ENCODE assay signal across 8 cellular contexts in the genomic region with DNA sequence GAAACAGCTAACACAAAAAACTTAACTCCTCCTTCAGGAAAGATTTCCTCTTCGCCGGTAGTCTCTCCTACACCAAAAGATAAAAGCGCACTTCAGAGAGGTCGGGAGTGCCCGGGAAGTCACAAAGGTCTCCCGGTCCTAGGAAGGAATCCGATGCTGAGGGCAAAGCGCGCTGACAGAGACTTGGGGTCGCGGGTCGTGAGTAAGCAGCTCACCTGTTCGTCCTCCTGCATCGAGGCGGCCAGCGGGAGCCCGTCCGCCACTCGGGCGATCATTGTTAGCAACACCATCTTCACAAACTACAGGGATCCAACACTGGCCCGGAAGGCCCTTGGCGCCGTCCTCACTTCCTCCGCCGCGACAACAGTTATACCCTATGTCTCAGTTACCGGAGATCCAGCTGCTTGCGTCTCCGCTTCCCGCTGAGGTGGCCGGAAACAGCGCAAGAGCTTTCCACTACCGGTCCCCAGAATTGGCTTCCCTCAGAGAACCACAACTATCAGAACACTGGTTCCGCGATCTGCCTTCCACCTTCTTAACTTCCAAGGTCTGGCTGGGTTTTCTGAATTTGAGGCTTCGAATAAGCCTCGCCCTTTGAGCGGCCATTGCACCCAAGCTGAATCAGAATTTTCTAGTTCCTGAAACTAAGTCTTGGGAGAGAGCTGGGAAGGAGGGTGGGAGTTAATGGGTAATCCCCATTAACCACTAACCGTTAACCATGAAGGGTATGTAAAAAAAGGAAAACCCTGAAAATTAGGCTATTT.
DNase-seq lines count a peak whose midpoint lies in the region; ATAC-seq lines count a peak whose summit lies in the region.

Gene SEC22B (minus strand): TSS at position 429 of the 764 bp plus-strand sequence. CDS start 139 bp downstream, at position 290.

- H3K36me3 ChIP-seq in SK-N-MC (ENCODE audit: insufficient read depth, low read length): no peaks in the 10 kb centered on the region

- H3K4me1 Mint-ChIP-seq in activated naive CD4-positive, alpha-beta T cell treated with anti-CD3 and anti-CD28 coated beads, Interleukin-2, amount 10 ng/mL, durations not matched to agents 7 days and 5 days: peaks cover 18% of the 10 kb centered on the region

- no peaks in the 10 kb centered on the region for H3K9me3 ChIP-seq in SK-N-MC (ENCODE audit: low read depth, low read length)

- H3K4me3 Mint-ChIP-seq in activated naive CD4-positive, alpha-beta T cell treated with anti-CD3 and anti-CD28 coated beads, Interleukin-2, amount 10 ng/mL, durations not matched to agents 7 days and 5 days: peak within 1 kb of the TSS; percentile 91

- H3K36me3 Mint-ChIP-seq in activated naive CD4-positive, alpha-beta T cell treated with anti-CD3 and anti-CD28 coated beads, Interleukin-2, amount 10 ng/mL, durations not matched to agents 7 days and 5 days: peaks cover 9% of the 10 kb centered on the region

- H3K27ac ChIP-seq in SK-N-MC: peak within 1 kb of the TSS; percentile 86

- H3K27me3 Mint-ChIP-seq in activated naive CD4-positive, alpha-beta T cell treated with anti-CD3 and anti-CD28 coated beads, Interleukin-2, amount 10 ng/mL, durations not matched to agents 7 days and 5 days: no peaks in the 10 kb centered on the region

- peak within 1 kb of the TSS; percentile 88 for H3K9ac ChIP-seq in SK-N-MC (ENCODE audit: insufficient read length)

- H3K27ac Mint-ChIP-seq in activated naive CD4-positive, alpha-beta T cell treated with anti-CD3 and anti-CD28 coated beads, Interleukin-2, amount 10 ng/mL, durations not matched to agents 7 days and 5 days: peak within 1 kb of the TSS; percentile 93

- CTCF ChIA-PET in activated naive CD4-positive, alpha-beta T cell treated with anti-CD3 and anti-CD28 coated beads, Interleukin-2, amount 10 ng/mL, durations not matched to agents 7 days and 5 days (lab: Charles Lee): interaction anchor here (0.7 kb wide), 1 partner anchor 228 kb away, joined by 3 read pairs; no protein-coding TSS in a partner anchor

- DNase-seq in NCI-H1048 (lab: John Stamatoyannopoulos, UW) (peak; percentile 73), SK-N-MC (ENCODE audit: low read depth, low spot score) (peak; percentile 95), globus pallidus (ENCODE audit: low spot score) (peak; percentile 89), nucleus accumbens (lab: John Stamatoyannopoulos, UW) (peak in 55 of 56 donors; percentile 44 to 92 (median 82)), superior temporal gyrus (ENCODE audit: extremely low spot score) (peak; percentile 97)
- DNase-seq in activated naive CD4-positive, alpha-beta T cell treated with anti-CD3 and anti-CD28 coated beads, Interleukin-2, amount 10 ng/mL, durations not matched to agents 7 days and 5 days: peak; percentile 94

- peak; percentile 96 for ATAC-seq in HG02588 (IDR thresholded peaks at IDR 0.05; ENCODE audit: unreplicated experiment)

- H3K9me3 Mint-ChIP-seq in activated naive CD4-positive, alpha-beta T cell treated with anti-CD3 and anti-CD28 coated beads, Interleukin-2, amount 10 ng/mL, durations not matched to agents 7 days and 5 days: no peaks in the 10 kb centered on the region

- H3K4me3 ChIP-seq in GM08714 (ENCODE audit: low read length): peak within 1 kb of the TSS; percentile 96
- H3K4me3 ChIP-seq in SK-N-MC: peak within 1 kb of the TSS; percentile 93

Comparison
In these comparisons a context has a peak if more than half of its experiments do, and no peak if none do; other contexts are left out.
1. Peak in every context shown above with its lines: DNase-seq, ATAC-seq, H3K4me3 ChIP-seq and H3K27ac ChIP-seq.